Comparison of ENCODE assay signal across 8 cellular contexts in genomic region chr18:8754995-8755955, GRCh38. TPM values are rescaled to one million over a fixed set of nuclear protein-coding genes. Genes with fewer than 3 reads are reported as not detected.
DNase-seq lines count a peak whose midpoint lies in the region; ATAC-seq lines count a peak whose summit lies in the region.

No MANE protein-coding gene starts in this region.

- H3K4me3 Mint-ChIP-seq in activated CD4-positive, alpha-beta memory T cell treated with anti-CD3 and anti-CD28 coated beads for 36 hours, result no peak overlapping the region

- ATAC-seq in HG02981 (IDR thresholded peaks at IDR 0.05; ENCODE audit: unreplicated experiment), result peak; percentile 91
- no peak for ATAC-seq in HG02678 (IDR thresholded peaks at IDR 0.05; ENCODE audit: unreplicated experiment)

- H3K4me1 Mint-ChIP-seq in activated CD4-positive, alpha-beta memory T cell treated with anti-CD3 and anti-CD28 coated beads for 36 hours (ENCODE audit: low read depth), result peaks cover 16% of the 10 kb centered on the region

- H3K27ac Mint-ChIP-seq in activated CD4-positive, alpha-beta memory T cell treated with anti-CD3 and anti-CD28 coated beads for 36 hours, result no peak overlapping the region

- POLR2A ChIA-PET in activated CD4-positive, alpha-beta memory T cell treated with anti-CD3 and anti-CD28 coated beads for 36 hours (lab: Charles Lee), result no interaction called here

- intact Hi-C loops in activated CD4-positive, alpha-beta memory T cell treated with anti-CD3 and anti-CD28 coated beads for 36 hours (cut with micrococcal nuclease), result no loop called here

- no peaks in the 10 kb centered on the region for H3K27me3 Mint-ChIP-seq in activated CD4-positive, alpha-beta memory T cell treated with anti-CD3 and anti-CD28 coated beads for 36 hours

- H3K9me3 Mint-ChIP-seq in activated CD4-positive, alpha-beta memory T cell treated with anti-CD3 and anti-CD28 coated beads for 36 hours, result no peaks in the 10 kb centered on the region

- H3K36me3 Mint-ChIP-seq in activated CD4-positive, alpha-beta memory T cell treated with anti-CD3 and anti-CD28 coated beads for 36 hours, result no peaks in the 10 kb centered on the region

- CTCF ChIA-PET in activated CD4-positive, alpha-beta memory T cell treated with anti-CD3 and anti-CD28 coated beads for 36 hours (lab: Charles Lee), result no interaction called here

- DNase-seq in CD1c-positive myeloid dendritic cell (ENCODE audit: extremely low spot score) (peak; percentile 9), kidney glomerular epithelial cell (lab: John Stamatoyannopoulos, UW) (peak; percentile 52), NCI-H1694 treated with DMSO at 0.1 percent for 48 hours (lab: John Stamatoyannopoulos, UW) (no peak), putamen (ENCODE audit: low spot score) (no peak), NCI-H1417 (lab: John Stamatoyannopoulos, UW) (no peak)
- DNase-seq in activated CD4-positive, alpha-beta memory T cell treated with anti-CD3 and anti-CD28 coated beads for 36 hours, result peak; percentile 66

RNA-seq across cellular contexts. Expression of gene MTCL1, which starts 49.9 kb away (rescaled TPM):
- total RNA-seq in activated CD4-positive, alpha-beta memory T cell treated with anti-CD3 and anti-CD28 coated beads for 36 hours, result under 1 TPM; 0.40 to 0.56 TPM

Comparison
In these comparisons a context has a peak if more than half of its experiments do, and no peak if none do; other contexts are left out.
1. DNase-seq: peak in CD1c-positive myeloid dendritic cell (single experiment), activated CD4-positive, alpha-beta memory T cell treated with anti-CD3 and anti-CD28 coated beads for 36 hours (single experiment) and kidney glomerular epithelial cell (single experiment); none in NCI-H1694 treated with DMSO at 0.1 percent for 48 hours (single experiment), putamen (single experiment) and NCI-H1417 (0 of 3).